ENCODE assay signal across 16 cellular contexts in genomic region chr3:138824114-138824506, GRCh38. TPM values are rescaled to one million over a fixed set of nuclear protein-coding genes. Genes with fewer than 3 reads are reported as not detected.
DNase-seq lines count a peak whose midpoint lies in the region; FAIRE-seq and TF ChIP-seq lines count a peak whose summit lies in the region.
"Had no signal": no experiment of that assay in that cellular context is flagged by ENCODE, and none has a peak within 500 bp of the region (broad histone marks: within the 10 kb centered on the region; RNA-seq: fewer than 3 reads in every experiment).

No MANE protein-coding gene starts in this region.

- H3K9me3 ChIP-seq in NT2/D1 (ENCODE audit: insufficient read depth, low read length): no peaks in the 10 kb centered on the region
- H3K9me3 ChIP-seq in endothelial cell of umbilical vein (replicated peaks; ENCODE audit: control insufficient read depth, insufficient read depth, low read length): no peaks in the 10 kb centered on the region
- no peaks in the 10 kb centered on the region for H3K9me3 ChIP-seq in OCI-LY7 (ENCODE audit: low read length)

- peak overlapping the region; percentile 71 for H3K27ac ChIP-seq in endothelial cell of umbilical vein (ENCODE audit: insufficient read depth, low read depth, low read length)
- no peak overlapping the region for H3K27ac ChIP-seq in OCI-LY7 (ENCODE audit: low read depth, low read length, poor library complexity, severe bottlenecking)

- dilution Hi-C loops in endothelial cell of umbilical vein (cut with MboI; ENCODE audit: extremely low pct_ligation_motif_present, low sequenced_read_pairs): no loop called here

- H2AFZ ChIP-seq in endothelial cell of umbilical vein (ENCODE audit: low read depth, low read length) (no peak overlapping the region), OCI-LY7 (ENCODE audit: low read length) (no peak overlapping the region)

- H3K9me3 Mint-ChIP-seq in osteocyte (ENCODE audit: unreplicated experiment): no peaks in the 10 kb centered on the region
- H3K9me3 Mint-ChIP-seq in CD14-positive monocyte: peaks cover 0 to 5% (median 0%) of the 10 kb centered on the region in 7 donors
- H3K9me3 Mint-ChIP-seq: activated B cell treated with CpG ODN at 0.5 μM for 24 hours; CD4-positive, CD25-positive, alpha-beta regulatory T cell; IgD-negative memory B cell had no signal

- H3K9ac ChIP-seq in NT2/D1 (ENCODE audit: insufficient read length, low read depth) (peak overlapping the region; percentile 36), endothelial cell of umbilical vein (replicated peaks; ENCODE audit: extremely low read depth, insufficient read depth, low read length) (peak overlapping the region; percentile 29)

- H3K27ac Mint-ChIP-seq in osteocyte (ENCODE audit: unreplicated experiment) (peak overlapping the region; percentile 56), CD14-positive monocyte (peak overlapping the region in 1 of 7 donors; percentile 60)
- H3K27ac Mint-ChIP-seq: activated B cell treated with CpG ODN at 0.5 μM for 24 hours; activated naive CD8-positive, alpha-beta T cell; CD4-positive, CD25-positive, alpha-beta regulatory T cell had no signal

- CTCF ChIA-PET in endothelial cell of umbilical vein (lab: Charles Lee): interaction anchor here (1.1 to 5.7 kb wide), 5 partner anchors 16 to 230 kb away, joined by 3 to 66 read pairs (median 4); partner anchors contain the start of gene CEP70
- CTCF ChIA-PET in OCI-LY7 (lab: Charles Lee; ENCODE audit: unreplicated experiment): no interaction called here

- peak; percentile 26 for FAIRE-seq in endothelial cell of umbilical vein (lab: Jason Lieb, UNC)

- H3K4me1 Mint-ChIP-seq in osteocyte (ENCODE audit: unreplicated experiment) (peaks cover 14% of the 10 kb centered on the region), CD14-positive monocyte (peaks cover 26% of the 10 kb centered on the region)

- BruUV-seq in endothelial cell of umbilical vein (replicated peaks; lab: Mats Ljungman, UMichigan): no TSS peak
- no TSS peak for BruUV-seq in OCI-LY7 (replicated peaks; lab: Mats Ljungman, UMichigan)

- H3K4me2 ChIP-seq in endothelial cell of umbilical vein (ENCODE audit: insufficient read depth, low read length): peak overlapping the region; percentile 32
- H3K4me2 ChIP-seq in OCI-LY7 (ENCODE audit: low read length): no peak overlapping the region

- H3K4me3 ChIP-seq in NT2/D1 (ENCODE audit: insufficient read length, low read depth): no peak overlapping the region
- H3K4me3 ChIP-seq in endothelial cell of umbilical vein (replicated peaks in 1 of 3; ENCODE audit: insufficient read depth in 1 of 3, low read depth in 1 of 3, low read length in 3 of 3): no peak overlapping the region
- H3K4me3 ChIP-seq in OCI-LY7 (ENCODE audit: low read depth, low read length, poor library complexity, severe bottlenecking): no peak overlapping the region

- peaks cover 3% of the 10 kb centered on the region for H3K36me3 Mint-ChIP-seq in osteocyte (ENCODE audit: unreplicated experiment)
- peaks cover 15 to 39% of the 10 kb centered on the region in 2 donors for H3K36me3 Mint-ChIP-seq in CD14-positive monocyte
- H3K36me3 Mint-ChIP-seq: activated naive CD8-positive, alpha-beta T cell; IgD-negative memory B cell had no signal

- H3K4me3 Mint-ChIP-seq in osteocyte (ENCODE audit: unreplicated experiment): no peak overlapping the region
- no peak overlapping the region for H3K4me3 Mint-ChIP-seq in CD14-positive monocyte
- H3K4me3 Mint-ChIP-seq: activated B cell treated with CpG ODN at 0.5 μM for 24 hours; activated naive CD8-positive, alpha-beta T cell; CD4-positive, CD25-positive, alpha-beta regulatory T cell had no signal

- H3K27me3 Mint-ChIP-seq in osteocyte (ENCODE audit: unreplicated experiment) (no peaks in the 10 kb centered on the region), CD14-positive monocyte (ENCODE audit: low read depth in 3 of 3) (peaks cover 0 to 2% (median 2%) of the 10 kb centered on the region in 3 donors)
- H3K27me3 Mint-ChIP-seq: activated B cell treated with CpG ODN at 0.5 μM for 24 hours; activated naive CD8-positive, alpha-beta T cell; CD4-positive, CD25-positive, alpha-beta regulatory T cell; IgD-negative memory B cell had no signal

- intact Hi-C loops in endothelial cell of umbilical vein (cut with micrococcal nuclease): loop anchor here (2.0 to 5.0 kb wide), 2 partner anchors 37 to 91 kb away; no protein-coding TSS in a partner anchor
- intact Hi-C loops in CD14-positive monocyte (cut with micrococcal nuclease): no loop called here
- intact Hi-C loops in OCI-LY7 (cut with micrococcal nuclease; ENCODE audit: unreplicated experiment): no loop called here

- no peaks in the 10 kb centered on the region for H3K9me1 ChIP-seq in endothelial cell of umbilical vein (replicated peaks; ENCODE audit: control insufficient read depth, extremely low read depth, insufficient read depth, low read length)

- no peaks in the 10 kb centered on the region for H3K9me2 ChIP-seq in OCI-LY7 (ENCODE audit: insufficient read depth, low read length)

- H3K27me3 ChIP-seq in NT2/D1 (ENCODE audit: insufficient read depth, insufficient read length) (no peaks in the 10 kb centered on the region), endothelial cell of umbilical vein (ENCODE audit: control insufficient read depth in 2 of 2, insufficient read depth in 2 of 2, low read length in 2 of 2) (no peaks in the 10 kb centered on the region)

- H3K79me2 ChIP-seq in endothelial cell of umbilical vein (ENCODE audit: control insufficient read depth, insufficient read depth, low read length) (peaks cover 49% of the 10 kb centered on the region), OCI-LY7 (ENCODE audit: insufficient read depth, low read depth, low read length) (peaks cover 13% of the 10 kb centered on the region)

- no peaks in the 10 kb centered on the region for H3K4me1 ChIP-seq in NT2/D1 (ENCODE audit: insufficient read depth, insufficient read length)
- peaks cover 10% of the 10 kb centered on the region for H3K4me1 ChIP-seq in endothelial cell of umbilical vein (ENCODE audit: control insufficient read depth, extremely low read depth, insufficient read depth, low read length)
- no peaks in the 10 kb centered on the region for H3K4me1 ChIP-seq in OCI-LY7 (ENCODE audit: insufficient read depth, low read length, poor library complexity, severe bottlenecking)

- TF ChIP-seq CTCF in endothelial cell of umbilical vein (IDR thresholded peaks at IDR 0.05; ENCODE audit: extremely low read depth in 1 of 2, insufficient read depth in 1 of 2, low read depth in 1 of 2, low read length in 2 of 2): no peak
- no peak for TF ChIP-seq CTCF in osteocyte (IDR thresholded peaks at IDR 0.05)
- TF ChIP-seq CTCF in CD14-positive monocyte (IDR thresholded peaks at IDR 0.05): no peak
- TF ChIP-seq CTCF in OCI-LY7 (conservative IDR thresholded peaks at IDR 0.05; ENCODE audit: low read length): no peak

- POLR2A ChIA-PET in endothelial cell of umbilical vein (lab: Charles Lee) (no interaction called here), OCI-LY7 (lab: Charles Lee) (interaction anchor here (0.6 to 1.3 kb wide), 2 partner anchors 18 to 174 kb away, joined by 4 to 6 read pairs; no protein-coding TSS in a partner anchor)

- peak; percentile 8 for DNase-seq in Daoy (ENCODE audit: low read depth)
- DNase-seq in NT2/D1 (ENCODE audit: low read depth, low spot score): peak; percentile 43
- no peak for DNase-seq in endothelial cell of umbilical vein (ENCODE audit: low read depth, low spot score)
- no peak for DNase-seq in osteocyte (ENCODE audit: extremely low spot score, unreplicated experiment)
- no peak for DNase-seq in CD14-positive monocyte (ENCODE audit: low spot score)
- no peak for DNase-seq in GM03348 (ENCODE audit: low spot score)
- no peak for DNase-seq in NCI-H2196 treated with DMSO at 0.1 percent for 48 hours (lab: John Stamatoyannopoulos, UW; ENCODE audit: unreplicated experiment)
- DNase-seq in OCI-LY7 (ENCODE audit: low spot score): no peak
- DNase-seq: activated B cell treated with CpG ODN at 0.5 μM for 24 hours; CD4-positive, CD25-positive, alpha-beta regulatory T cell; midbrain; NCI-H1417; NCI-H526; stimulated activated naive CD4-positive, alpha-beta T cell had no signal

- H3K36me3 ChIP-seq in NT2/D1 (ENCODE audit: insufficient read depth, insufficient read length, low read length) (peaks cover 23% of the 10 kb centered on the region), endothelial cell of umbilical vein (ENCODE audit: control insufficient read depth in 2 of 2, extremely low read depth in 1 of 2, insufficient read depth in 2 of 2, low read length in 2 of 2) (peaks cover 0 to 3% of the 10 kb centered on the region in 2 experiments), OCI-LY7 (ENCODE audit: insufficient read depth, low read length) (peaks cover 15% of the 10 kb centered on the region)

- H4K20me1 ChIP-seq in endothelial cell of umbilical vein (replicated peaks; ENCODE audit: control insufficient read depth, extremely low read depth, insufficient read depth, low read length) (no peaks in the 10 kb centered on the region), OCI-LY7 (ENCODE audit: insufficient read depth, low read length) (no peaks in the 10 kb centered on the region; the same call in 1 of the 2 replicates)

- TF ChIP-seq POLR2A in endothelial cell of umbilical vein (IDR thresholded peaks at IDR 0.05; ENCODE audit: low read depth, low read length): no peak

TF ChIP-seq in endothelial cell of umbilical vein, 7 proteins besides CTCF, POLR2A, EP300 and RAD21 (continues in another document):
- TF ChIP-seq JUN (IDR thresholded peaks at IDR 0.05; ENCODE audit: borderline replicate concordance, insufficient read depth, insufficient read length, low read depth): no peak
- no peak for TF ChIP-seq FOS (IDR thresholded peaks at IDR 0.05; ENCODE audit: borderline replicate concordance, insufficient read depth, low read length)
- no peak for TF ChIP-seq MYC (IDR thresholded peaks at IDR 0.05; ENCODE audit: low read depth, low read length)
- TF ChIP-seq MAX (IDR thresholded peaks at IDR 0.05; ENCODE audit: insufficient read depth, insufficient read length): no peak

RNA-seq across cellular contexts. Expression of gene PIK3CB, which starts 10.6 kb away (rescaled TPM):
- total RNA-seq in Daoy (2014; rRNA removed; shearing (Covaris generic)): 6.6 and 7.8 TPM in 2 replicates
- 28.4 and 29.8 TPM in 2 replicates for total RNA-seq in endothelial cell of umbilical vein
- 6.2 and 9.0 TPM in 2 replicates for polyA plus RNA-seq in endothelial cell of umbilical vein
- polyA plus RNA-seq in endothelial cell of umbilical vein (2011; cell fraction: cytosol; rRNA removed): 9.0 and 9.7 TPM in 2 replicates
- 12.2 and 16.6 TPM in 2 replicates for polyA plus RNA-seq in endothelial cell of umbilical vein (2011; cell fraction: nucleus; rRNA removed)
- polyA plus RNA-seq in endothelial cell of umbilical vein (2012): 7.8 and 12.0 TPM in 2 replicates
- 13.0 and 13.7 TPM in 2 replicates for polyA minus RNA-seq in endothelial cell of umbilical vein
- 9.5 TPM for polyA minus RNA-seq in endothelial cell of umbilical vein (2011; cell fraction: cytosol; rRNA and poly(A)+ RNA removed)
- polyA minus RNA-seq in endothelial cell of umbilical vein (2011; cell fraction: nucleus; rRNA and poly(A)+ RNA removed): 32.1 and 36.8 TPM in 2 replicates
- total RNA-seq in osteocyte: 15.9 and 16.7 TPM in 2 replicates
- polyA plus RNA-seq in CD14-positive monocyte: 10 to 100 TPM; 20.4 to 33.6 TPM
- total RNA-seq in OCI-LY7 (2014; rRNA removed; shearing (Covaris generic)): 7.1 and 8.2 TPM in 2 replicates
- total RNA-seq in OCI-LY7 (2022): 22.5 and 23.6 TPM in 2 replicates

Comparison
In these comparisons a context has a peak if more than half of its experiments do, and no peak if none do; other contexts are left out.
1. DNase-seq: peak in Daoy (single experiment) and NT2/D1 (single experiment); none in endothelial cell of umbilical vein (single experiment), osteocyte (single experiment), CD14-positive monocyte (single experiment), GM03348 (single experiment), NCI-H2196 treated with DMSO at 0.1 percent for 48 hours (single experiment) and OCI-LY7 (single experiment).